In the genomic region with DNA sequence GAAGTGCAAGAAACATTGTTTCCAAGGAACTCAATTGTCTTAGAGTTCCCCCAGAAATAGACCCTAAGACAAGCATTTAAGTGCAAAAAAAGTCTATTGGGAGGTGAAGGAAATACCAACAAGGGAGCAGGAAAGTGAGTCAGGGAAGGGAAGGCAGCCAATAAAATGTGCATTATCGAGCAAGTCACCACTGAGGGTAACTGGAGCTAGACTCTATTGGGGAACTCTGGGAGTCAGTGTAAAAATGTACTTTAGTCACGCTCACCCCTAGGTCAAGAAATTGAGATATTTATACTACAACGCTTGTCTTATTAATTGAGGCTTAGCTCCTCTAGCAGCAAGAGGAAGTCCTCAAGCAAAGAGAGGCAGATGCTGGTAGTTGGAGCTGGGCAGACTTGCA, we compare ENCODE assay signal across 17 cellular contexts.
A peak's percentile ranks its signal among the peaks of the same experiment; 100 is the strongest.
DNase-seq lines count a peak whose midpoint lies in the region; ATAC-seq, FAIRE-seq and TF ChIP-seq lines count a peak whose summit lies in the region.
"Had no signal": no experiment of that assay in that cellular context is flagged by ENCODE, and none has a peak within 500 bp of the region (broad histone marks: within the 10 kb centered on the region; RNA-seq: fewer than 3 reads in every experiment).

No MANE protein-coding gene starts in this region.

- H3K56ac ChIP-seq in IMR-90 (ENCODE audit: extremely low read depth, insufficient read depth, low read length), result peak overlapping the region; percentile 37

- H4K91ac ChIP-seq in IMR-90 (ENCODE audit: insufficient read depth, low read depth, low read length), result peak overlapping the region; percentile 95; the same call in 1 of the 2 replicates

- H3K27me3 ChIP-seq in AG04450 (ENCODE audit: control insufficient read depth, insufficient read depth, low read length) (no peaks in the 10 kb centered on the region), IMR-90 (ENCODE audit: control insufficient read depth, insufficient read depth, low read length) (no peaks in the 10 kb centered on the region), bronchial epithelial cell (ENCODE audit: control insufficient read depth, insufficient read depth, low read length) (no peaks in the 10 kb centered on the region)

- H3K9ac ChIP-seq in IMR-90 (ENCODE audit: low read depth, low read length), result peak overlapping the region; percentile 7; the same call in 1 of the 2 replicates

- TF ChIP-seq CTCF in AG04450 (IDR thresholded peaks at IDR 0.05; ENCODE audit: low read depth, low read length), result no peak
- TF ChIP-seq CTCF in IMR-90 (conservative IDR thresholded peaks at IDR 0.05; ENCODE audit: low read depth, low read length), result no peak
- TF ChIP-seq CTCF in bronchial epithelial cell (IDR thresholded peaks at IDR 0.05; ENCODE audit: insufficient read depth, low read length, severe bottlenecking), result no peak
- no peak for TF ChIP-seq CTCF in endothelial cell (IDR thresholded peaks at IDR 0.05; ENCODE audit: unreplicated experiment)

- TF ChIP-seq POLR2A in IMR-90 (IDR thresholded peaks at IDR 0.05; ENCODE audit: low read depth, low read length), result no peak

- BruUV-seq in IMR-90 (replicated peaks; lab: Mats Ljungman, UMichigan), result no TSS peak

- no CpG with 5 or more reads among the region's 3 CpGs for WGBS in IMR-90 (ENCODE audit: extremely low coverage in 2 of 2, insufficient read length in 1 of 2), 2 experiments

- peak overlapping the region; percentile 48 for H4K5ac ChIP-seq in IMR-90 (ENCODE audit: low read depth, low read length)

- dilution Hi-C loops in IMR-90 (cut with HindIII; ENCODE audit: low sequenced_read_pairs, unreplicated experiment), result no loop called here

- H3K9me1 ChIP-seq in IMR-90 (ENCODE audit: insufficient read depth, low read length), result peaks cover 7% of the 10 kb centered on the region

- H3K36me3 Mint-ChIP-seq in endothelial cell (ENCODE audit: low read depth, unreplicated experiment), result no peaks in the 10 kb centered on the region

- H3K4ac ChIP-seq in IMR-90 (ENCODE audit: low read depth, low read length), result peak overlapping the region; percentile 96

- intact Hi-C loops in IMR-90 (cut with micrococcal nuclease), result no loop called here

- H2AFZ ChIP-seq in IMR-90 (replicated peaks; ENCODE audit: low read length, poor library complexity), result no peak overlapping the region

- no peaks in the 10 kb centered on the region for H4K20me1 ChIP-seq in IMR-90 (ENCODE audit: insufficient read depth, low read length)

- CTCF ChIA-PET in AG04450 (lab: Charles Lee), result interaction anchor here (0.6 to 1.0 kb wide), 2 partner anchors 34 to 234 kb away, joined by 3 read pairs; no protein-coding TSS in a partner anchor
- CTCF ChIA-PET in IMR-90 (lab: Yijun Ruan, JAX), result no interaction called here

- H3K27ac ChIP-seq in AG04450 (ENCODE audit: low read depth, low read length) (peak overlapping the region; percentile 55), IMR-90 (ENCODE audit: insufficient read depth, low read length) (peak overlapping the region; percentile 99)

- peak overlapping the region; percentile 100 for H3K18ac ChIP-seq in IMR-90 (ENCODE audit: low read depth, low read length)

- in situ Hi-C loops in IMR-90 (cut with MboI; ENCODE audit: low sequenced_read_pairs), result no loop called here

- H2AK5ac ChIP-seq in IMR-90 (ENCODE audit: low read depth, low read length), result no peak overlapping the region

- peaks cover 19% of the 10 kb centered on the region for H3K4me1 ChIP-seq in IMR-90 (ENCODE audit: control insufficient read depth, insufficient read depth, low read length)

- H4K8ac ChIP-seq in IMR-90 (ENCODE audit: low read depth in 2 of 2, low read length in 2 of 2), result peak overlapping the region in 1 of 2 experiments; percentile 97; a peak in 2 of 4 replicates

- H3K36me3 ChIP-seq in IMR-90 (ENCODE audit: control insufficient read depth, insufficient read depth, low read length), result no peaks in the 10 kb centered on the region
- H3K36me3 ChIP-seq in bronchial epithelial cell (ENCODE audit: control insufficient read depth, insufficient read depth, low read length), result no peaks in the 10 kb centered on the region

- H2BK15ac ChIP-seq in IMR-90 (ENCODE audit: low read depth, low read length), result peak overlapping the region; percentile 96; the same call in 2 of the 3 replicates

- peak overlapping the region; percentile 54; the same call in 1 of the 2 replicates for H3K14ac ChIP-seq in IMR-90 (replicated peaks; ENCODE audit: low read depth, low read length)

- DNase-seq in AG04450 (ENCODE audit: low read depth, low spot score) (peak; percentile 91), IMR-90 (peak; percentile 98), bronchial epithelial cell (ENCODE audit: low read depth) (peak; percentile 83), iris pigment epithelial cell (ENCODE audit: low read depth) (peak; percentile 93), endothelial cell (ENCODE audit: low spot score) (no peak), NCI-H1417 treated with DMSO at 0.1 percent for 48 hours (lab: John Stamatoyannopoulos, UW) (no peak)
- DNase-seq: activated effector memory CD4-positive, alpha-beta T cell treated with Interleukin-2 at 50 U/mL for 16 hours; C1 segment of cervical spinal cord; H7; NCI-H510A treated with DMSO at 0.1 percent for 48 hours; SHP77; stimulated activated CD4-positive, alpha-beta T cell treated with anti-CD3 and anti-CD28 coated beads, Interleukin-2, amount 100 ng/mL, for 48 hours; stimulated activated naive CD8-positive, alpha-beta T cell treated with anti-CD3 and anti-CD28 coated beads, Interleukin-15, Interleukin-2, amounts not matched to agents 100 U/mL and 50 U/mL, for 24 hours had no signal

- no peak for FAIRE-seq in bronchial epithelial cell (lab: Jason Lieb, UNC)

- H3K27me3 Mint-ChIP-seq in endothelial cell (ENCODE audit: unreplicated experiment), result no peaks in the 10 kb centered on the region

- peak overlapping the region; percentile 95 for H2BK5ac ChIP-seq in IMR-90 (ENCODE audit: low read depth, low read length, poor library complexity, severe bottlenecking)

- H3K27ac Mint-ChIP-seq in endothelial cell (ENCODE audit: unreplicated experiment), result no peak overlapping the region
- H3K27ac Mint-ChIP-seq: nephron had no signal

- H3K9me3 Mint-ChIP-seq in endothelial cell (ENCODE audit: unreplicated experiment), result no peaks in the 10 kb centered on the region

- TF ChIP-seq RAD21 in IMR-90 (IDR thresholded peaks at IDR 0.05; ENCODE audit: low read length), result no peak

- ATAC-seq in IMR-90 (ENCODE audit: low read depth) (peak; percentile 90), GM19397 (IDR thresholded peaks at IDR 0.05; ENCODE audit: unreplicated experiment) (no peak), HG02973 (IDR thresholded peaks at IDR 0.05; ENCODE audit: unreplicated experiment) (no peak)
- ATAC-seq: activated CD4-positive, CD25-positive, alpha-beta regulatory T cell treated with anti-CD3 and anti-CD28 coated beads, Interleukin-2, amount 50 U/mL, for 24 hours; stimulated activated naive CD8-positive, alpha-beta T cell treated with anti-CD3 and anti-CD28 coated beads, Interleukin-15, Interleukin-2, amounts not matched to agents 100 U/mL and 50 U/mL, for 24 hours had no signal

- H3K9me3 ChIP-seq in AG04450 (ENCODE audit: control insufficient read depth, insufficient read depth, low read length) (no peaks in the 10 kb centered on the region), IMR-90 (ENCODE audit: control insufficient read depth, insufficient read depth, low read length) (peaks cover 2% of the 10 kb centered on the region)

- no peak overlapping the region for H2AK9ac ChIP-seq in IMR-90 (replicated peaks; ENCODE audit: low read depth, low read length, poor library complexity)

- H3K79me1 ChIP-seq in IMR-90 (ENCODE audit: low read depth in 1 of 2, low read length in 2 of 2), result peaks cover 4 to 18% of the 10 kb centered on the region in 2 experiments; a peak in 3 of 4 replicates

- POLR2A ChIA-PET in AG04450 (lab: Yijun Ruan, JAX) (interaction anchor here (0.5 to 1.3 kb wide), 6 partner anchors 32 to 113 kb away, joined by 3 to 7 read pairs (median 4); no protein-coding TSS in a partner anchor), IMR-90 (lab: Charles Lee; ENCODE audit: unreplicated experiment) (no interaction called here)

- H3K4me2 ChIP-seq in IMR-90 (ENCODE audit: low read depth, low read length), result no peak overlapping the region

- H2BK20ac ChIP-seq in IMR-90 (ENCODE audit: low read depth, low read length), result peak overlapping the region; percentile 98

- no peaks in the 10 kb centered on the region for H3K4me1 Mint-ChIP-seq in endothelial cell (ENCODE audit: unreplicated experiment)
- H3K4me1 Mint-ChIP-seq: nephron had no signal

- H3K4me3 ChIP-seq in AG04450 (ENCODE audit: low read depth, low read length) (no peak overlapping the region), IMR-90 (ENCODE audit: insufficient read depth, low read depth, low read length) (no peak overlapping the region), bronchial epithelial cell (ENCODE audit: low read depth, low read length) (no peak overlapping the region)

- no peak overlapping the region for H3K4me3 Mint-ChIP-seq in endothelial cell (ENCODE audit: unreplicated experiment)
- H3K4me3 Mint-ChIP-seq: nephron had no signal

- H2BK120ac ChIP-seq in IMR-90 (ENCODE audit: low read depth, low read length), result peak overlapping the region; percentile 99

- H3K23ac ChIP-seq in IMR-90 (ENCODE audit: low read depth, low read length), result peak overlapping the region; percentile 57

TF ChIP-seq in IMR-90, 13 proteins besides CTCF, POLR2A, EP300 and RAD21 (continues in another document):
- TF ChIP-seq BHLHE40 (IDR thresholded peaks at IDR 0.05; ENCODE audit: low read depth, low read length) (0 out of 2 replicates have a peak, but pooled peaks have one; percentile 23), NFE2L2 (IDR thresholded peaks at IDR 0.05; ENCODE audit: low read depth, low read length) (no peak), MAFK (IDR thresholded peaks at IDR 0.05; ENCODE audit: low read depth, low read length) (0 out of 2 replicates have a peak, but pooled peaks have one; percentile 40), RCOR1 (IDR thresholded peaks at IDR 0.05; ENCODE audit: insufficient replicate concordance, low read length) (no peak), RFX5 (IDR thresholded peaks at IDR 0.05; ENCODE audit: low read depth, low read length) (no peak), CEBPB (IDR thresholded peaks at IDR 0.05; ENCODE audit: low read depth, low read length) (no peak)
- TF ChIP-seq, protein P1, sequence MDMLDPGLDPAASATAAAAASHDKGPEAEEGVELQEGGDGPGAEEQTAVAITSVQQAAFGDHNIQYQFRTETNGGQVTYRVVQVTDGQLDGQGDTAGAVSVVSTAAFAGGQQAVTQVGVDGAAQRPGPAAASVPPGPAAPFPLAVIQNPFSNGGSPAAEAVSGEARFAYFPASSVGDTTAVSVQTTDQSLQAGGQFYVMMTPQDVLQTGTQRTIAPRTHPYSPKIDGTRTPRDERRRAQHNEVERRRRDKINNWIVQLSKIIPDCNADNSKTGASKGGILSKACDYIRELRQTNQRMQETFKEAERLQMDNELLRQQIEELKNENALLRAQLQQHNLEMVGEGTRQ (IDR thresholded peaks at IDR 0.05; ENCODE audit: low read depth, low read length), result no peak

Comparison
In these comparisons a context has a peak if more than half of its experiments do, and no peak if none do; other contexts are left out.
1. DNase-seq: peak in AG04450 (single experiment), IMR-90 (single experiment), bronchial epithelial cell (single experiment) and iris pigment epithelial cell (single experiment); none in endothelial cell (single experiment) and NCI-H1417 treated with DMSO at 0.1 percent for 48 hours (single experiment).